In genomic region chr7:157271315-157271990, GRCh38 we compare ENCODE assay signal across 1 cellular context.
A peak's percentile ranks its signal among the peaks of the same experiment; 100 is the strongest.
TF ChIP-seq lines count a peak whose summit lies in the region.

No MANE protein-coding gene starts in this region.

TF ChIP-seq in HepG2, 621 proteins besides CTCF, POLR2A, EP300 and RAD21 (continued from another document):
- TF ChIP-seq ZFP91 (CRISPR knock-in tag; IDR thresholded peaks at IDR 0.05; ENCODE audit: borderline replicate concordance): 0 out of 2 replicates have a peak, but pooled peaks have one; percentile 15
- TF ChIP-seq MXI1 (IDR thresholded peaks at IDR 0.05; ENCODE audit: borderline replicate concordance, low read depth, low read length): no peak
- TF ChIP-seq ZNF160 (CRISPR knock-in tag; IDR thresholded peaks at IDR 0.05): no peak
- no peak for TF ChIP-seq GABPA (IDR thresholded peaks at IDR 0.05; ENCODE audit: low read depth, low read length)
- TF ChIP-seq GABPA (CRISPR knock-in tag; IDR thresholded peaks at IDR 0.05; ENCODE audit: low read depth): no peak
- peak; percentile 68 for TF ChIP-seq RBM22 (optimal IDR thresholded peaks at IDR 0.05; ENCODE audit: low read length)
- TF ChIP-seq TOPORS (CRISPR knock-in tag; IDR thresholded peaks at IDR 0.05): no peak
- TF ChIP-seq ZNF350 (CRISPR knock-in tag; IDR thresholded peaks at IDR 0.05; ENCODE audit: borderline replicate concordance, low read depth): no peak
- TF ChIP-seq THYN1 (CRISPR knock-in tag; IDR thresholded peaks at IDR 0.05; ENCODE audit: borderline replicate concordance, low read depth): no peak
- no peak for TF ChIP-seq SRSF4 (IDR thresholded peaks at IDR 0.05; ENCODE audit: low read depth, low read length, poor library complexity, severe bottlenecking)
